ENCODE assay signal across 8 cellular contexts in genomic region chr1:11967028-11967547, GRCh38. TPM values are rescaled to one million over a fixed set of nuclear protein-coding genes. Genes with fewer than 3 reads are reported as not detected.
DNase-seq lines count a peak whose midpoint lies in the region; ATAC-seq and TF ChIP-seq lines count a peak whose summit lies in the region.

No MANE protein-coding gene starts in this region.

- H3K36me3 ChIP-seq in right atrium auricular region (peaks cover 54% of the 10 kb centered on the region), suprapubic skin (peaks cover 45% of the 10 kb centered on the region)

- no peaks in the 10 kb centered on the region for H3K27me3 ChIP-seq in right atrium auricular region
- H3K27me3 ChIP-seq in suprapubic skin = no peaks in the 10 kb centered on the region

- TF ChIP-seq CTCF in right atrium auricular region (IDR thresholded peaks at IDR 0.05) (peak in 1 of 2 donors; percentile 56), WI38 (IDR thresholded peaks at IDR 0.05; ENCODE audit: low read depth, low read length) (0 out of 2 replicates have a peak, but pooled peaks have one; percentile 10), suprapubic skin (IDR thresholded peaks at IDR 0.05) (peak; percentile 3 to 47)

- intact Hi-C loops in Right ventricle myocardium inferior (cut with DNase I) = no loop called here

- H3K4me1 ChIP-seq in right atrium auricular region (no peaks in the 10 kb centered on the region), suprapubic skin (peaks cover 22% of the 10 kb centered on the region)

- DNase-seq in Right ventricle myocardium inferior (ENCODE audit: missing footprints) = no peak
- no peak for DNase-seq in right atrium auricular region (ENCODE audit: low spot score)
- DNase-seq in NCI-H2107 (lab: John Stamatoyannopoulos, UW) = peak; percentile 59
- peak; percentile 54 for DNase-seq in hepatic stellate cell (ENCODE audit: low spot score)
- DNase-seq in suprapubic skin (ENCODE audit: low spot score in 2 of 2) = no peak
- no peak for DNase-seq in stimulated activated naive CD4-positive, alpha-beta T cell treated with Interleukin-2 at 50 U/mL for 16 hours (lab: John Stamatoyannopoulos, UW)

- ATAC-seq in Right ventricle myocardium inferior (peak; percentile 24), GM19467 (IDR thresholded peaks at IDR 0.05; ENCODE audit: unreplicated experiment) (no peak)

- no peak for TF ChIP-seq POLR2A in suprapubic skin (IDR thresholded peaks at IDR 0.05)

- H3K27ac ChIP-seq in right atrium auricular region (no peak overlapping the region), suprapubic skin (no peak overlapping the region)

- H3K9me3 ChIP-seq in right atrium auricular region (no peaks in the 10 kb centered on the region), suprapubic skin (no peaks in the 10 kb centered on the region)

- TF ChIP-seq EP300 in suprapubic skin (IDR thresholded peaks at IDR 0.05) = no peak

- no peak overlapping the region for H3K4me3 ChIP-seq in right atrium auricular region
- H3K4me3 ChIP-seq in WI38 (ENCODE audit: low read depth, low read length) = no peak overlapping the region
- no peak overlapping the region for H3K4me3 ChIP-seq in suprapubic skin

- WGBS in suprapubic skin = 57% methylated on average over 4 of the region's 6 CpGs

RNA-seq across cellular contexts. Expression of gene MFN2, which starts 13.2 kb away (rescaled TPM):
- total RNA-seq in Right ventricle myocardium inferior = 697 TPM
- total RNA-seq in right atrium auricular region = 100 to 1,000 TPM; 367 to 466 TPM
- total RNA-seq in suprapubic skin = 100 to 1,000 TPM; 106 to 146 (median 124) TPM

RNA-seq across cellular contexts. Expression of gene PLOD1, which starts 32.6 kb away (rescaled TPM):
- total RNA-seq in Right ventricle myocardium inferior (70.4 TPM), right atrium auricular region (10 to 100 TPM; 56.1 to 58.1 TPM), suprapubic skin (10 to 100 TPM; 26.7 to 47.6 (median 37.7) TPM)

RNA-seq across cellular contexts. Expression of gene KIAA2013, which starts 40.9 kb away (rescaled TPM):
- 32.5 TPM for total RNA-seq in Right ventricle myocardium inferior
- 10 to 100 TPM; 70.8 to 73.2 TPM for total RNA-seq in right atrium auricular region
- 10 to 100 TPM; 59.5 to 98.4 (median 78.8) TPM for total RNA-seq in suprapubic skin

RNA-seq across cellular contexts. Expression of gene MIIP, which starts 52.2 kb away (rescaled TPM):
- total RNA-seq in Right ventricle myocardium inferior = 12.3 TPM
- 10 to 100 TPM; 19.1 to 31.0 TPM for total RNA-seq in right atrium auricular region
- 10 to 100 TPM; 31.1 to 40.3 (median 35.9) TPM for total RNA-seq in suprapubic skin

Comparison
In these comparisons a context has a peak if more than half of its experiments do, and no peak if none do; other contexts are left out.
1. DNase-seq: peak in NCI-H2107 (single experiment) and hepatic stellate cell (single experiment); none in Right ventricle myocardium inferior (single experiment), right atrium auricular region (single experiment), suprapubic skin (0 of 2) and stimulated activated naive CD4-positive, alpha-beta T cell treated with Interleukin-2 at 50 U/mL for 16 hours (single experiment).